In the genomic region with DNA sequence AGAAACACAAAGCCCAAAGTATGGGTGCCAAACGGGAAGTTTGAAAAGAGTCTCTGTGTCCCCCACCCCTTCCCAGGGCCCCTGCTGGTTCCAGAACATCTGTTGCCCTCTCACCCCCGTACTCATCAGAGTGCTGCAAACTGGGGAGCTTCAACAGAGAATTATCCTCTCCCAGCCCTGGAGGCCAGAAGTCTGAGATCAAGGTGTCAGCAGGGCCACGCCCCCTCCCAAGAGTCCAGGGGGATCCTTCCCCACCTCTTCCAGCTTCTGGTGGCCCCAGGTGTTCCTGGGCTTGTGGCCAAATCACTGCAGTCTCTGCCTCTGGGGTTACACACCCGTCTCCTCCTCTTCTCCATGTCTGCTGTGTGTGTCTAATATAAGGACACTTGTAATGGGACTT, we compare ENCODE assay signal across 22 cellular contexts.
"Had no signal": no experiment of that assay in that cellular context is flagged by ENCODE, and none has a peak within 500 bp of the region (broad histone marks: within the 10 kb centered on the region; RNA-seq: fewer than 3 reads in every experiment).

No MANE protein-coding gene starts in this region.

- H3K27me3 Mint-ChIP-seq: activated CD4-positive, alpha-beta memory T cell treated with anti-CD3 and anti-CD28 coated beads for 36 hours; activated CD4-positive, alpha-beta T cell treated with anti-CD3 and anti-CD28 coated beads, Interleukin-2, amount 10 ng/mL, durations not matched to agents 7 days and 5 days; brain; central memory CD8-positive, alpha-beta T cell; T-helper 17 cell had no signal

- ATAC-seq: activated naive CD4-positive, alpha-beta T cell treated with anti-CD3 and anti-CD28 coated beads, Interleukin-2, amount 50 U/mL, for 72 hours; activated T-cell treated with anti-CD3 and anti-CD28 coated beads, Interleukin-2, amount 50 U/mL, for 4 hours; T-helper 17 cell had no signal

- H3K36me3 Mint-ChIP-seq: activated CD4-positive, alpha-beta memory T cell treated with anti-CD3 and anti-CD28 coated beads for 36 hours had no signal

- H3K4me3 Mint-ChIP-seq: activated CD4-positive, alpha-beta memory T cell treated with anti-CD3 and anti-CD28 coated beads for 36 hours; activated CD4-positive, alpha-beta T cell treated with anti-CD3 and anti-CD28 coated beads, Interleukin-2, amount 10 ng/mL, durations not matched to agents 7 days and 5 days; activated T-cell treated with anti-CD3 and anti-CD28 coated beads, Interleukin-2, amount 50 U/mL, for 4 hours; brain; central memory CD8-positive, alpha-beta T cell; T-helper 17 cell had no signal

- DNase-seq: activated CD4-positive, alpha-beta memory T cell treated with anti-CD3 and anti-CD28 coated beads for 36 hours; activated CD4-positive, alpha-beta T cell treated with anti-CD3 and anti-CD28 coated beads, Interleukin-2, amount 10 ng/mL, durations not matched to agents 7 days and 5 days; activated CD4-positive, CD25-positive, alpha-beta regulatory T cell; activated CD8-positive, alpha-beta memory T cell treated with anti-CD3 and anti-CD28 coated beads for 24 hours; activated effector memory CD4-positive, alpha-beta T cell treated with anti-CD3 and anti-CD28 coated beads, Interleukin-2, amount 50 U/mL, for 16 hours; activated naive CD4-positive, alpha-beta T cell treated with Interleukin-2 at 50 U/mL for 16 hours; activated T-cell treated with anti-CD3 and anti-CD28 coated beads, Interleukin-2, amount 50 U/mL, for 4 hours; amygdala; NCI-H1092; NCI-H1417; NCI-H1930; NCI-H345; NCI-H510A; NCI-H526 treated with DMSO at 0.1 percent for 48 hours; NK-92 treated with Interleukin-12 subunit alpha and Interleukin-12 subunit beta, amount 100 ng/mL, for 24 hours; Peyer's patch; SHP77; T-helper 17 cell; T-helper 9 cell had no signal

- H3K9me3 Mint-ChIP-seq: central memory CD8-positive, alpha-beta T cell had no signal

- H3K27ac Mint-ChIP-seq: activated CD4-positive, alpha-beta memory T cell treated with anti-CD3 and anti-CD28 coated beads for 36 hours; activated CD4-positive, alpha-beta T cell treated with anti-CD3 and anti-CD28 coated beads, Interleukin-2, amount 10 ng/mL, durations not matched to agents 7 days and 5 days; activated naive CD4-positive, alpha-beta T cell treated with anti-CD3 and anti-CD28 coated beads, Interleukin-2, amount 50 U/mL, for 72 hours; T-helper 17 cell had no signal

- H3K4me1 Mint-ChIP-seq: activated CD4-positive, alpha-beta T cell treated with anti-CD3 and anti-CD28 coated beads, Interleukin-2, amount 10 ng/mL, durations not matched to agents 7 days and 5 days; central memory CD8-positive, alpha-beta T cell; T-helper 17 cell had no signal
